In genomic region chr15:72614810-72615532, GRCh38 we compare ENCODE assay signal across 18 cellular contexts. TPM values are rescaled to one million over a fixed set of nuclear protein-coding genes. Genes with fewer than 3 reads are reported as not detected.
"Had no signal": no experiment of that assay in that cellular context is flagged by ENCODE, and none has a peak within 500 bp of the region (broad histone marks: within the 10 kb centered on the region; RNA-seq: fewer than 3 reads in every experiment).

No MANE protein-coding gene starts in this region.

- H3K36me3 ChIP-seq: breast epithelium, esophagus muscularis mucosa, ovary had no signal

- H3K4me3 ChIP-seq: breast epithelium, esophagus muscularis mucosa, ovary, testis had no signal

- H3K9me3 Mint-ChIP-seq: activated CD8-positive, alpha-beta T cell treated with anti-CD3 and anti-CD28 coated beads for 36 hours; activated T-cell treated with anti-CD3 and anti-CD28 coated beads, Interleukin-2, amount 50 U/mL, for 72 hours; stimulated activated naive CD8-positive, alpha-beta T cell treated with anti-CD3 and anti-CD28 coated beads, Interleukin-15, Interleukin-2, amounts not matched to agents 100 ng/mL and 50 ng/mL, for 24 hours had no signal

- H3K27me3 ChIP-seq: breast epithelium, esophagus muscularis mucosa, ovary, testis had no signal

- H3K27me3 Mint-ChIP-seq: activated CD8-positive, alpha-beta T cell treated with anti-CD3 and anti-CD28 coated beads for 36 hours; stimulated activated naive CD8-positive, alpha-beta T cell treated with anti-CD3 and anti-CD28 coated beads, Interleukin-15, Interleukin-2, amounts not matched to agents 100 ng/mL and 50 ng/mL, for 24 hours had no signal

- H3K4me1 ChIP-seq: breast epithelium, esophagus muscularis mucosa, testis had no signal

- H3K9me3 ChIP-seq: breast epithelium, esophagus muscularis mucosa, ovary, testis had no signal

- DNase-seq: activated CD4-positive, alpha-beta T cell treated with anti-CD3 and anti-CD28 coated beads for 4 hours; activated CD8-positive, alpha-beta memory T cell treated with anti-CD3 and anti-CD28 coated beads, Interleukin-2, amount 50 U/mL, for 4 hours; activated gamma-delta T cell treated with Interleukin-2 at 50 U/mL for 16 hours; aorta; glutamatergic neuron; mammary epithelial cell; ovary; stimulated activated CD4-positive, alpha-beta T cell treated with anti-CD3 and anti-CD28 coated beads, Interleukin-4, amount 100 ng/mL, for 24 hours; testis had no signal

- H3K27ac ChIP-seq: breast epithelium, esophagus muscularis mucosa, ovary, testis, VCaP had no signal

- H3K27ac Mint-ChIP-seq: activated CD8-positive, alpha-beta T cell treated with anti-CD3 and anti-CD28 coated beads for 36 hours; activated T-cell treated with anti-CD3 and anti-CD28 coated beads, Interleukin-2, amount 50 U/mL, for 72 hours; stimulated activated naive CD8-positive, alpha-beta T cell treated with anti-CD3 and anti-CD28 coated beads, Interleukin-15, Interleukin-2, amounts not matched to agents 100 ng/mL and 50 ng/mL, for 24 hours had no signal

- H3K4me3 Mint-ChIP-seq: activated CD8-positive, alpha-beta T cell treated with anti-CD3 and anti-CD28 coated beads for 36 hours; activated T-cell treated with anti-CD3 and anti-CD28 coated beads, Interleukin-2, amount 50 U/mL, for 72 hours; stimulated activated naive CD8-positive, alpha-beta T cell treated with anti-CD3 and anti-CD28 coated beads, Interleukin-15, Interleukin-2, amounts not matched to agents 100 ng/mL and 50 ng/mL, for 24 hours had no signal

RNA-seq across cellular contexts. Expression of gene GOLGA6B, which starts 39.5 kb away (rescaled TPM):
- total RNA-seq: activated CD8-positive, alpha-beta T cell treated with anti-CD3 and anti-CD28 coated beads for 36 hours; aorta; breast epithelium; esophagus muscularis mucosa; fibroblast of villous mesenchyme; left colon; mammary epithelial cell had no signal
- polyA plus RNA-seq: aorta, mammary epithelial cell, neural cell, ovary had no signal
